In the genomic region with DNA sequence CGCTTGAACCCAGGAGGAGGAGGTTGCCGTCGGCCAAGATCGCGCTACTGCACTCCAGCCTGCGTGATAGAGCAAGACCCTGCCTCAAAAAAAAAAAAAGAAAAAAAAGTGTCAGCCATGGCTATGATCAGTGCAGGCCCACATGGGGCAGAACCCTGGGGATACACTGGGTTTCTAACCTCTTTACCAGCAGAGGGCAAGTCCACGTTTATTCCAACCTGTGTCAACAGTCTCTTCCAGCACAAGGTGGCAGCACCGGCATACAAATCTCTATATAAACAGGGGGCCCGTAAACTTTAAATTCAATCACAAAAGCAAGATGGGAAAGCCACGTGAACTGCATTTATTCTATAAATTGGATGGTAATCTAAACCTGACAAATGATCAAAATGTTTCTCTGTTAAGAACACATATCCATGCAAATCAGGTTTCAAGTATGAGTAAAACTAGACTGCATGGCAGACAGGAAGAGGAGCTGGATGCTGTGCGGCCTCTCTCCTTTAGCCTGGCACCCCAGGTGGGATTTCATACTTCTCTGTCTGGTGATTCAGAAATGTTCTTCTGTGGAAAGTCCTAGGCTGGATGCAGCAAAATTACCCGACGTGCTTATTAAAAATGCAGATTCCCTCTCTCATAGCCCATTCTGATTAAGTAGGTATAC, we compare ENCODE assay signal across 8 cellular contexts. TPM values are rescaled to one million over a fixed set of nuclear protein-coding genes. Genes with fewer than 3 reads are reported as not detected.
DNase-seq lines count a peak whose midpoint lies in the region; ATAC-seq and TF ChIP-seq lines count a peak whose summit lies in the region.

No MANE protein-coding gene starts in this region.

- H4K5ac ChIP-seq in H9 (ENCODE audit: insufficient read length, low read depth, low read length) = no peak overlapping the region

- peaks cover 1% of the 10 kb centered on the region; the same call in 1 of the 2 replicates for H3K27me3 Mint-ChIP-seq in H9 (ENCODE audit: low read depth)

- no peak overlapping the region for H3K4ac ChIP-seq in H9 (ENCODE audit: low read depth, low read length)

- H4K8ac ChIP-seq in H9 (replicated peaks; ENCODE audit: insufficient read length, low read depth, low read length) = no peak overlapping the region

- H3K4me2 ChIP-seq in H9 (ENCODE audit: insufficient read depth, insufficient read length, low read length) = no peak overlapping the region

- H3K36me3 Mint-ChIP-seq in H9 (ENCODE audit: insufficient read depth in 1 of 3, low read depth in 3 of 3) = no peaks in the 10 kb centered on the region; a peak in 1 of 7 replicates
- no peaks in the 10 kb centered on the region for H3K36me3 Mint-ChIP-seq in activated naive CD4-positive, alpha-beta T cell treated with anti-CD3 and anti-CD28 coated beads, Interleukin-2, amount 50 U/mL, for 72 hours

- no peak overlapping the region for H3K9ac ChIP-seq in H9 (ENCODE audit: extremely low read depth, insufficient read length, low read length)

- H3K79me1 ChIP-seq in H9 (ENCODE audit: insufficient read depth, low read depth, low read length, poor library complexity, severe bottlenecking) = no peaks in the 10 kb centered on the region

- WGBS in H9 (ENCODE audit: extremely low coverage, insufficient read length, low lambda C conversion rate) = no CpG with 5 or more reads among the region's 13 CpGs

- H4K20me1 ChIP-seq in H9 (ENCODE audit: control insufficient read depth, insufficient read depth, insufficient read length) = no peaks in the 10 kb centered on the region

- peak; percentile 98 for TF ChIP-seq CTCF in H9 (conservative IDR thresholded peaks at IDR 0.05)

- ATAC-seq in activated naive CD4-positive, alpha-beta T cell treated with anti-CD3 and anti-CD28 coated beads, Interleukin-2, amount 50 U/mL, for 72 hours = peak; percentile 63 to 68
- peak; percentile 73 for ATAC-seq in Right ventricle myocardium inferior

- intact Hi-C loops in Right ventricle myocardium inferior (cut with DNase I) = loop anchor here (1.0 to 5.0 kb wide), 4 partner anchors 25 to 495 kb away; no protein-coding TSS in a partner anchor
- intact Hi-C loops in posterior vena cava (cut with DNase I) = loop anchor here (5.0 kb wide), 3 partner anchors 167 to 617 kb away; a partner anchor contains a TSS

- no peak overlapping the region for H3K18ac ChIP-seq in H9 (ENCODE audit: insufficient read length, low read depth, low read length)

- H3K23me2 ChIP-seq in H9 (ENCODE audit: insufficient read length, low read depth, low read length, poor library complexity, severe bottlenecking) = no peaks in the 10 kb centered on the region

- H3K14ac ChIP-seq in H9 (ENCODE audit: insufficient read depth, low read length) = no peak overlapping the region

- no peak overlapping the region for H3K27ac ChIP-seq in H9 (ENCODE audit: insufficient read length, low read depth, low read length)

- no peak overlapping the region for H2BK15ac ChIP-seq in H9 (ENCODE audit: low read depth, low read length)

- H3K9me3 Mint-ChIP-seq in H9 = no peaks in the 10 kb centered on the region
- no peaks in the 10 kb centered on the region for H3K9me3 Mint-ChIP-seq in activated naive CD4-positive, alpha-beta T cell treated with anti-CD3 and anti-CD28 coated beads, Interleukin-2, amount 50 U/mL, for 72 hours

- H3K23ac ChIP-seq in H9 (ENCODE audit: insufficient read length, low read depth, low read length) = no peak overlapping the region

- H3K27ac Mint-ChIP-seq in H9 = peak overlapping the region in 2 of 3 experiments; percentile 65 to 84; a peak in 3 of 7 replicates
- H3K27ac Mint-ChIP-seq in activated naive CD4-positive, alpha-beta T cell treated with anti-CD3 and anti-CD28 coated beads, Interleukin-2, amount 50 U/mL, for 72 hours = no peak overlapping the region

- H3K79me2 ChIP-seq in H9 (ENCODE audit: insufficient read depth, low read length) = no peaks in the 10 kb centered on the region

- H4K91ac ChIP-seq in H9 (ENCODE audit: insufficient read length, low read depth, low read length) = no peak overlapping the region

- H3K4me3 Mint-ChIP-seq in H9 = no peak overlapping the region; a peak in 2 of 5 replicates

- no peak overlapping the region for H3K56ac ChIP-seq in H9 (ENCODE audit: insufficient read length, low read depth, low read length)

- no peak overlapping the region for H2BK12ac ChIP-seq in H9 (ENCODE audit: insufficient read length, low read depth, low read length)

- H2AK5ac ChIP-seq in H9 (ENCODE audit: insufficient read length, low read length) = no peak overlapping the region

- H3K4me1 Mint-ChIP-seq in H9 = peaks cover 55 to 60% of the 10 kb centered on the region in 2 experiments

- H3K4me1 ChIP-seq in H9 (ENCODE audit: insufficient read depth, low read length) = peaks cover 18% of the 10 kb centered on the region

- no peaks in the 10 kb centered on the region for H3K9me3 ChIP-seq in H9 (ENCODE audit: control insufficient read depth, low read depth, low read length)

- no peak overlapping the region for H2AFZ ChIP-seq in H9 (ENCODE audit: low read length)

- H2BK120ac ChIP-seq in H9 (ENCODE audit: low read depth, low read length, poor library complexity, severe bottlenecking) = no peak overlapping the region

- H3K27me3 ChIP-seq in H9 (ENCODE audit: insufficient read depth, low read length) = no peaks in the 10 kb centered on the region

- H2BK20ac ChIP-seq in H9 (ENCODE audit: low read depth, low read length, poor library complexity, severe bottlenecking) = no peak overlapping the region

- H2BK5ac ChIP-seq in H9 (ENCODE audit: insufficient read length, low read length) = no peak overlapping the region

- DNase-seq in EH (ENCODE audit: low read depth) (peak; percentile 86), H9 (peak; percentile 82), NCI-H1105 treated with DMSO at 0.1 percent for 48 hours (lab: John Stamatoyannopoulos, UW) (peak; percentile 64), SKM-1 (lab: John Stamatoyannopoulos, UW; ENCODE audit: unreplicated experiment) (peak; percentile 72), Right ventricle myocardium inferior (ENCODE audit: missing footprints) (peak; percentile 79), posterior vena cava (ENCODE audit: low spot score) (peak; percentile 89), cerebellar nuclear complex (lab: John Stamatoyannopoulos, UW) (no peak)
- DNase-seq in activated naive CD4-positive, alpha-beta T cell treated with anti-CD3 and anti-CD28 coated beads, Interleukin-2, amount 50 U/mL, for 72 hours (ENCODE audit: low spot score in 2 of 2) = peak in 1 of 2 donors; percentile 53

- H3T11ph ChIP-seq in H9 (ENCODE audit: low read length) = no peak overlapping the region

RNA-seq across cellular contexts. Expression of a gene that starts 60.0 kb away (rescaled TPM):
- total RNA-seq in H9 (2021) = 3.2 and 4.0 TPM in 2 replicates
- not detected for total RNA-seq in activated naive CD4-positive, alpha-beta T cell treated with anti-CD3 and anti-CD28 coated beads, Interleukin-2, amount 50 U/mL, for 72 hours
- not detected for total RNA-seq in Right ventricle myocardium inferior
- total RNA-seq in posterior vena cava = 1 to 10 TPM; 2.5 to 2.8 TPM

Comparison
In these comparisons a context has a peak if more than half of its experiments do, and no peak if none do; other contexts are left out.
1. DNase-seq: peak in EH (single experiment), H9 (single experiment), NCI-H1105 treated with DMSO at 0.1 percent for 48 hours (single experiment), SKM-1 (single experiment), Right ventricle myocardium inferior (single experiment) and posterior vena cava (single experiment); none in cerebellar nuclear complex (0 of 2).
2. H3K27ac Mint-ChIP-seq: peak in H9 (2 of 3); none in activated naive CD4-positive, alpha-beta T cell treated with anti-CD3 and anti-CD28 coated beads, Interleukin-2, amount 50 U/mL, for 72 hours (0 of 2).